ENCODE assay signal across 21 cellular contexts in genomic region chr7:27647052-27647451, GRCh38. TPM values are rescaled to one million over a fixed set of nuclear protein-coding genes. Genes with fewer than 3 reads are reported as not detected.
DNase-seq lines count a peak whose midpoint lies in the region; ATAC-seq, FAIRE-seq and TF ChIP-seq lines count a peak whose summit lies in the region.
"Had no signal": no experiment of that assay in that cellular context is flagged by ENCODE, and none has a peak within 500 bp of the region (broad histone marks: within the 10 kb centered on the region; RNA-seq: fewer than 3 reads in every experiment).

No MANE protein-coding gene starts in this region.

- 87 to 88% methylated on average over 9 of the region's 9 CpGs for WGBS in GM23248 (ENCODE audit: low coverage in 1 of 2, low lambda C conversion rate in 2 of 2, missing lambda C conversion rate in 2 of 2), 2 experiments

- no peak overlapping the region for H3K4me3 Mint-ChIP-seq in progenitor cell of endocrine pancreas (ENCODE audit: low read depth)
- H3K4me3 Mint-ChIP-seq in Caco-2 (ENCODE audit: unreplicated experiment) = no peak overlapping the region
- H3K4me3 Mint-ChIP-seq: activated CD4-positive, alpha-beta memory T cell treated with anti-CD3 and anti-CD28 coated beads for 36 hours; activated T-helper 1 cell treated with anti-CD3 and anti-CD28 coated beads, Interleukin-12 subunit alpha, Interleukin-12 subunit beta, Interleukin-2, Interleukin-4 antibody, amounts not matched to agents 30 ng/mL and 10 ng/mL and 1 ng/mL, durations not matched to agents 14 hours and 24 hours and 36 hours; CD4-positive, CD25-positive, alpha-beta regulatory T cell had no signal

- H3K4me1 ChIP-seq in GM23248 (ENCODE audit: insufficient read depth) = peaks cover 11% of the 10 kb centered on the region
- peaks cover 4% of the 10 kb centered on the region; the same call in 1 of the 2 replicates for H3K4me1 ChIP-seq in Caco-2

- BruUV-seq in Caco-2 (replicated peaks; lab: Mats Ljungman, UMichigan) = no TSS peak

- ATAC-seq in GM21423 (IDR thresholded peaks at IDR 0.05; ENCODE audit: unreplicated experiment) = no peak
- ATAC-seq: heart left ventricle had no signal

- CTCF ChIA-PET in Caco-2 (lab: Charles Lee) = no interaction called here

- H4K20me1 ChIP-seq in GM23248 (ENCODE audit: insufficient read depth) = no peaks in the 10 kb centered on the region

- H3K9ac ChIP-seq in GM23248 = no peak overlapping the region

- no peaks in the 10 kb centered on the region for H3K9me2 ChIP-seq in GM23248 (ENCODE audit: insufficient read depth)

- H3K27me3 ChIP-seq in GM23248 (replicated peaks; ENCODE audit: insufficient read depth) = no peaks in the 10 kb centered on the region
- no peaks in the 10 kb centered on the region for H3K27me3 ChIP-seq in Caco-2 (replicated peaks; ENCODE audit: control insufficient read depth, insufficient read depth, low read length)
- H3K27me3 ChIP-seq: heart left ventricle, tibial nerve had no signal

- peaks cover 30% of the 10 kb centered on the region for H3K79me2 ChIP-seq in GM23248 (ENCODE audit: insufficient read depth)

- peak; percentile 61 for DNase-seq in GM23248
- DNase-seq in RCC 7860 (ENCODE audit: low spot score) = peak; percentile 82
- peak; percentile 43 for DNase-seq in epithelial cell of prostate (ENCODE audit: low read depth, low spot score)
- DNase-seq in progenitor cell of endocrine pancreas (ENCODE audit: low spot score, unreplicated experiment) = no peak
- DNase-seq in T-helper 9 cell = no peak
- DNase-seq in G401 (ENCODE audit: low spot score) = no peak
- no peak for DNase-seq in Caco-2
- DNase-seq: activated CD4-positive, alpha-beta memory T cell treated with anti-CD3 and anti-CD28 coated beads for 36 hours; aorta; CD4-positive, CD25-positive, alpha-beta regulatory T cell; effector CD4-positive, alpha-beta T cell; GF-D8; heart left ventricle; Kasumi-1; NCI-H1694 treated with DMSO at 0.1 percent for 48 hours; NCI-H69; Right ventricle myocardium superior; stimulated activated CD4-positive, alpha-beta T cell treated with anti-CD3 and anti-CD28 coated beads, Interleukin-4, amount 100 ng/mL, for 1 hour had no signal

- H3K4me3 ChIP-seq in GM23248 (no peak overlapping the region), Caco-2 (ENCODE audit: low read depth, low read length) (no peak overlapping the region)
- H3K4me3 ChIP-seq: heart left ventricle, tibial nerve had no signal

- peaks cover 4% of the 10 kb centered on the region for H3K4me1 Mint-ChIP-seq in progenitor cell of endocrine pancreas (ENCODE audit: low read depth)
- peaks cover 9% of the 10 kb centered on the region for H3K4me1 Mint-ChIP-seq in Caco-2 (ENCODE audit: low read depth, unreplicated experiment)

- peaks cover 19% of the 10 kb centered on the region; the same call in 1 of the 2 replicates for H3K36me3 ChIP-seq in GM23248 (ENCODE audit: low read depth)
- H3K36me3 ChIP-seq in Caco-2 (ENCODE audit: control insufficient read depth, insufficient read depth, low read length) = no peaks in the 10 kb centered on the region

- POLR2A ChIA-PET in Caco-2 (lab: Charles Lee) = no interaction called here

- H3K9me3 Mint-ChIP-seq in progenitor cell of endocrine pancreas (ENCODE audit: low read depth) = no peaks in the 10 kb centered on the region
- no peaks in the 10 kb centered on the region for H3K9me3 Mint-ChIP-seq in Caco-2 (ENCODE audit: unreplicated experiment)
- H3K9me3 Mint-ChIP-seq: activated CD4-positive, alpha-beta memory T cell treated with anti-CD3 and anti-CD28 coated beads for 36 hours; activated T-helper 1 cell treated with anti-CD3 and anti-CD28 coated beads, Interleukin-12 subunit alpha, Interleukin-12 subunit beta, Interleukin-2, Interleukin-4 antibody, amounts not matched to agents 30 ng/mL and 10 ng/mL and 1 ng/mL, durations not matched to agents 14 hours and 24 hours and 36 hours; CD4-positive, CD25-positive, alpha-beta regulatory T cell had no signal

- peaks cover 3% of the 10 kb centered on the region for H3F3A ChIP-seq in GM23248 (ENCODE audit: insufficient read depth)

- H3K27ac ChIP-seq in GM23248 (peak overlapping the region; percentile 17; the same call in 1 of the 2 replicates), epithelial cell of prostate (peak overlapping the region; percentile 68)
- H3K27ac ChIP-seq: heart left ventricle, tibial nerve had no signal

- TF ChIP-seq CTCF in progenitor cell of endocrine pancreas (IDR thresholded peaks at IDR 0.05; ENCODE audit: unreplicated experiment) (no peak), Caco-2 (IDR thresholded peaks at IDR 0.05; ENCODE audit: insufficient read depth in 1 of 2, low read depth in 1 of 2, low read length in 1 of 2, severe bottlenecking in 1 of 2, unreplicated experiment in 1 of 2) (no peak)

- intact Hi-C loops in Caco-2 (cut with micrococcal nuclease; ENCODE audit: unreplicated experiment) = no loop called here

- in situ Hi-C loops in GM23248 (cut with MboI) = no loop called here
- in situ Hi-C loops in G401 (cut with HindIII; ENCODE audit: low sequenced_read_pairs) = no loop called here

- H3K27ac Mint-ChIP-seq in progenitor cell of endocrine pancreas (peak overlapping the region; percentile 23), Caco-2 (ENCODE audit: unreplicated experiment) (no peak overlapping the region)
- H3K27ac Mint-ChIP-seq: activated CD4-positive, alpha-beta memory T cell treated with anti-CD3 and anti-CD28 coated beads for 36 hours; activated T-helper 1 cell treated with anti-CD3 and anti-CD28 coated beads, Interleukin-12 subunit alpha, Interleukin-12 subunit beta, Interleukin-2, Interleukin-4 antibody, amounts not matched to agents 30 ng/mL and 10 ng/mL and 1 ng/mL, durations not matched to agents 14 hours and 24 hours and 36 hours; CD4-positive, CD25-positive, alpha-beta regulatory T cell had no signal

- H2AFZ ChIP-seq in GM23248 = no peak overlapping the region

- H3K36me3 Mint-ChIP-seq in progenitor cell of endocrine pancreas (ENCODE audit: insufficient read depth) (peaks cover 24% of the 10 kb centered on the region), Caco-2 (ENCODE audit: insufficient read depth, unreplicated experiment) (peaks cover 15% of the 10 kb centered on the region)

- H3K27me3 Mint-ChIP-seq in progenitor cell of endocrine pancreas = no peaks in the 10 kb centered on the region
- no peaks in the 10 kb centered on the region for H3K27me3 Mint-ChIP-seq in Caco-2 (ENCODE audit: insufficient read depth, unreplicated experiment)
- H3K27me3 Mint-ChIP-seq: activated CD4-positive, alpha-beta memory T cell treated with anti-CD3 and anti-CD28 coated beads for 36 hours; CD4-positive, CD25-positive, alpha-beta regulatory T cell had no signal

- FAIRE-seq in RCC 7860 (lab: Jason Lieb, UNC) = peak; percentile 95

- H3K9me3 ChIP-seq in GM23248 (ENCODE audit: low read depth) (no peaks in the 10 kb centered on the region), Caco-2 (peaks cover 4% of the 10 kb centered on the region; the same call in 1 of the 2 replicates)
- H3K9me3 ChIP-seq: heart left ventricle, tibial nerve had no signal

- H3K4me2 ChIP-seq in GM23248 (ENCODE audit: unreplicated experiment) = no peak overlapping the region

RNA-seq across cellular contexts. Expression of gene HIBADH, which starts 15.6 kb away (rescaled TPM):
- 70.1 and 70.9 TPM in 2 replicates for total RNA-seq in GM23248 (2014; rRNA removed; shearing (Covaris generic))
- polyA plus RNA-seq in GM23248 (2016; fragmentation: Nextera tagmentation; extraction: Ambion mirVana) = 87.0 and 96.3 TPM in 2 replicates
- 23.2 and 25.3 TPM in 2 replicates for total RNA-seq in progenitor cell of endocrine pancreas
- 96.8 and 105 TPM in 2 replicates for total RNA-seq in G401 (2014; rRNA removed; shearing (Covaris generic))
- 33.7 and 37.3 TPM in 2 replicates for total RNA-seq in Caco-2 (2022)

Comparison
In these comparisons a context has a peak if more than half of its experiments do, and no peak if none do; other contexts are left out.
1. DNase-seq: peak in GM23248 (single experiment), RCC 7860 (single experiment) and epithelial cell of prostate (single experiment); none in progenitor cell of endocrine pancreas (single experiment), T-helper 9 cell (single experiment), G401 (single experiment) and Caco-2 (0 of 2).